ENCODE assay signal across 1 cellular context in the genomic region with DNA sequence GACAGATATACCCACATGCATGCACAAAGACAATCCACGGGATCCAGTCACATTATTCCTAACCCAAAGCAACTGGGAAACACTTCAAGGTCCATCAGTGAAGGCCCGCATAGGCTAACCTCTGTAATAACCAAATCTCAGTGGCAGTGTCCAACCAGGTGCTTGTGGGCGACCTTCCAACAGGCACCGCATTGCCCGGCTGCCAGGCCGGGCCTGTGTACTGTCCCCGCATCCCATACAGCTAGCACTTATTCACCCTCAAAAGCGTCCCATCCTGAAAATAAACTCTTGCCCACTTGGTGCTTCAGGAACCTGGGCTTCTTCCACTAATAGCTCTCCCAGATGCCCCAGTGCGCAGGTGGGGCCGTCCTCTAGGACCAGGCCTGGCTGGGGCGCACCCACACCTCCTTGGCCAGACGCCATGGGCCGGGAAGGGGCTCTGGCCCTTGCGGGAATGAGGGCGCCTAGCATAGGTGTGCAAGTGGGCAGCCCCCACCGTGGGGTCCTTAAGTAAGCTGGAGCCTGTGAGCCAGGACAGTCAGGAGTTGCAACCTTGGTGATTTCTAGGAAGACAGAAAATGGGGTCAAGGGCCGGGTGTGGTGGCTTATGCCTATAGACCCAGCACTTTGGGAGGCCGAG.
TF ChIP-seq lines count a peak whose summit lies in the region.

No MANE protein-coding gene starts in this region.

TF ChIP-seq in GM23338, 12 proteins besides CTCF, POLR2A, EP300 and RAD21:
- TF ChIP-seq ZNF462 (CRISPR knock-in tag; IDR thresholded peaks at IDR 0.05): no peak
- TF ChIP-seq ETS1 (IDR thresholded peaks at IDR 0.05): no peak
- TF ChIP-seq STAT1 (IDR thresholded peaks at IDR 0.05; ENCODE audit: unreplicated experiment): no peak
- TF ChIP-seq REST (IDR thresholded peaks at IDR 0.05; ENCODE audit: unreplicated experiment): no peak
